In genomic region chr14:23193432-23193831, GRCh38 we compare ENCODE assay signal across 21 cellular contexts. TPM values are rescaled to one million over a fixed set of nuclear protein-coding genes. Genes with fewer than 3 reads are reported as not detected.
DNase-seq lines count a peak whose midpoint lies in the region; ATAC-seq and TF ChIP-seq lines count a peak whose summit lies in the region.
"Had no signal": no experiment of that assay in that cellular context is flagged by ENCODE, and none has a peak within 500 bp of the region (broad histone marks: within the 10 kb centered on the region; RNA-seq: fewer than 3 reads in every experiment).

No MANE protein-coding gene starts in this region.

- no peaks in the 10 kb centered on the region for H3K36me3 Mint-ChIP-seq in osteocyte (ENCODE audit: unreplicated experiment)
- H3K36me3 Mint-ChIP-seq: CD4-positive, alpha-beta memory T cell had no signal

- H3K27me3 Mint-ChIP-seq in osteocyte (ENCODE audit: unreplicated experiment), result peaks cover 32% of the 10 kb centered on the region

- no peaks in the 10 kb centered on the region for H3K27me3 ChIP-seq in stomach

- DNase-seq in astrocyte of the spinal cord (ENCODE audit: low read depth, low spot score), result peak; percentile 15
- peak; percentile 10 for DNase-seq in left kidney (ENCODE audit: low read depth, low spot score)
- no peak for DNase-seq in stomach
- no peak for DNase-seq in inferior parietal cortex (ENCODE audit: extremely low spot score)
- DNase-seq in osteocyte (ENCODE audit: extremely low spot score, unreplicated experiment), result no peak
- DNase-seq: C1 segment of cervical spinal cord; Calu3; CD4-positive, alpha-beta memory T cell; COR-L47; DMS153; DND-41; GDM1; H9 had no signal

- H3K36me3 ChIP-seq in stomach, result no peaks in the 10 kb centered on the region

- intact Hi-C loops in stomach (cut with DNase I; ENCODE audit: low total_unique reads), result no loop called here

- H3K4me3 Mint-ChIP-seq in osteocyte (ENCODE audit: unreplicated experiment), result no peak overlapping the region
- H3K4me3 Mint-ChIP-seq: CD4-positive, alpha-beta memory T cell; GM23338; H9 had no signal

- no peak for TF ChIP-seq CTCF in astrocyte of the spinal cord (IDR thresholded peaks at IDR 0.05; ENCODE audit: low read depth, low read length)
- TF ChIP-seq CTCF in stomach (IDR thresholded peaks at IDR 0.05), result no peak
- TF ChIP-seq CTCF in osteocyte (IDR thresholded peaks at IDR 0.05), result no peak

- in situ Hi-C loops in astrocyte of the spinal cord (cut with HindIII; ENCODE audit: low sequenced_read_pairs), result no loop called here

- H3K27ac Mint-ChIP-seq in osteocyte (ENCODE audit: unreplicated experiment), result no peak overlapping the region
- H3K27ac Mint-ChIP-seq: CD4-positive, alpha-beta memory T cell; GM23338; H9 had no signal

- H3K4me1 ChIP-seq in stomach, result peaks cover 0 to 18% (median 3%) of the 10 kb centered on the region in 4 donors

- no peak for TF ChIP-seq EP300 in stomach (IDR thresholded peaks at IDR 0.05)

- TF ChIP-seq POLR2A in stomach (IDR thresholded peaks at IDR 0.05), result no peak

- no peaks in the 10 kb centered on the region for H3K9me3 ChIP-seq in stomach

- H3K4me1 Mint-ChIP-seq in osteocyte (ENCODE audit: unreplicated experiment), result peaks cover 5% of the 10 kb centered on the region
- H3K4me1 Mint-ChIP-seq: CD4-positive, alpha-beta memory T cell had no signal

- H3K4me3 ChIP-seq in astrocyte of the spinal cord (ENCODE audit: low read depth, low read length), result no peak overlapping the region
- no peak overlapping the region for H3K4me3 ChIP-seq in stomach
- H3K4me3 ChIP-seq: GM12878, GM23338 had no signal

- H3K9me3 Mint-ChIP-seq in osteocyte (ENCODE audit: unreplicated experiment), result no peaks in the 10 kb centered on the region
- H3K9me3 Mint-ChIP-seq: CD4-positive, alpha-beta memory T cell; GM23338; H9 had no signal

- WGBS in stomach, 5 donors, result 28 to 48% (median 32%) methylated on average over 3 of the region's 3 CpGs

- peak overlapping the region in 3 of 5 donors; percentile 18 to 58 (median 26) for H3K27ac ChIP-seq in stomach

- no peak for ATAC-seq in GM21619 (IDR thresholded peaks at IDR 0.05; ENCODE audit: unreplicated experiment)
- ATAC-seq: GM12878, GM23338, HCT116 had no signal

RNA-seq across cellular contexts. Expression of gene SLC7A8, which starts 10.0 kb away (rescaled TPM):
- total RNA-seq in stomach (100 to 1,000 TPM in 1 of 5 donors, 10 to 100 TPM in 3, 1 to 10 TPM in 1; 1.2 to 102 (median 43.7) TPM), osteocyte (0.52 and 0.75 TPM in 2 replicates)
- 10 to 100 TPM; 22.1 to 33.9 (median 22.4) TPM for polyA plus RNA-seq in stomach
- total RNA-seq: Calu3 had no signal

RNA-seq across cellular contexts. Expression of gene RNF212B, which starts 44.3 kb away (rescaled TPM):
- not detected for total RNA-seq in stomach
- 1 to 10 TPM in 2 of 3 donors, under 1 TPM in 1; 0.40 to 1.1 (median 1.1) TPM for polyA plus RNA-seq in stomach
- not detected in 2 replicates for total RNA-seq in osteocyte
- total RNA-seq: A172; A673; Calu3; CD4-positive, alpha-beta memory T cell; GM12878; GM23338; H4 had no signal
- polyA plus RNA-seq: BJ; CD4-positive, alpha-beta memory T cell; GM12878; GM23338 had no signal

Comparison
In these comparisons a context has a peak if more than half of its experiments do, and no peak if none do; other contexts are left out.
1. DNase-seq: peak in astrocyte of the spinal cord (single experiment) and left kidney (single experiment); none in stomach (single experiment), inferior parietal cortex (single experiment) and osteocyte (single experiment).